ENCODE assay signal across 1 cellular context in the genomic region with DNA sequence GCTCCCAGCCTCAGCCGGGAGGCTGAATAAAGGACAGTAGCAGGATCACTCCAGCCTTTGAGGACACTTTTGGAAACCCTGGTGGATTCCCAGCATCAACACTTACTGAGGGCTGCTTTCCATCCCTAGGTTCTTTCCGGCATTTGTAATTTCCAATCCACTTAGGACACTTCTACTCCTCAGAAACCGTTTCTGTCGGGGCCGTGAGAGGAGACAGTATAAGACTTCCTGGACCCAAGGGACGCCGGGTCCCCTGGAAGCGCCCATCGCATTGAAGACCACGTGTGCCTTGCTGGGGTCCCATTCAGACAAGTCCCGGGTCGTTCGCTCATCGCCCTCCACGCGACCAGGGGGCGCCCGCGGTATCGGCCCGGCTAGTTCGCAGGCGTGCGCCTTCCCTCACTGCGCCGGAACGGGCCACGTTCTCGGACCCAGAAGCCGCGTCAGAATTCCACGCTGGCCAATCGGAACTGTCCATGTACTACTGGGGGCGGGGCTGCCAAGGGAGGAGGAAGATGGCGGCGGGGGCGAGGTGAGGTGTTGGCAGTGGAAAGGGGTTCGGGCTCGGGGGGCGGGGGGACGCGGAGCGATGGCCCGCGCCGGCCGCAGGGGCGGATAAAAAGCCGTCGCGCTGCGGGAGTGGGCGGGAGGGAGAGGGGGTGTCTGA.
TF ChIP-seq lines count a peak whose summit lies in the region.

A gene (plus strand): TSS at position 479 of the 667 bp plus-strand sequence. CDS start 202 bp downstream, outside the sequence.

TF ChIP-seq in HepG2, 621 proteins besides CTCF, POLR2A, EP300 and RAD21 (continued from another document and continues in another):
- TF ChIP-seq, protein P1, sequence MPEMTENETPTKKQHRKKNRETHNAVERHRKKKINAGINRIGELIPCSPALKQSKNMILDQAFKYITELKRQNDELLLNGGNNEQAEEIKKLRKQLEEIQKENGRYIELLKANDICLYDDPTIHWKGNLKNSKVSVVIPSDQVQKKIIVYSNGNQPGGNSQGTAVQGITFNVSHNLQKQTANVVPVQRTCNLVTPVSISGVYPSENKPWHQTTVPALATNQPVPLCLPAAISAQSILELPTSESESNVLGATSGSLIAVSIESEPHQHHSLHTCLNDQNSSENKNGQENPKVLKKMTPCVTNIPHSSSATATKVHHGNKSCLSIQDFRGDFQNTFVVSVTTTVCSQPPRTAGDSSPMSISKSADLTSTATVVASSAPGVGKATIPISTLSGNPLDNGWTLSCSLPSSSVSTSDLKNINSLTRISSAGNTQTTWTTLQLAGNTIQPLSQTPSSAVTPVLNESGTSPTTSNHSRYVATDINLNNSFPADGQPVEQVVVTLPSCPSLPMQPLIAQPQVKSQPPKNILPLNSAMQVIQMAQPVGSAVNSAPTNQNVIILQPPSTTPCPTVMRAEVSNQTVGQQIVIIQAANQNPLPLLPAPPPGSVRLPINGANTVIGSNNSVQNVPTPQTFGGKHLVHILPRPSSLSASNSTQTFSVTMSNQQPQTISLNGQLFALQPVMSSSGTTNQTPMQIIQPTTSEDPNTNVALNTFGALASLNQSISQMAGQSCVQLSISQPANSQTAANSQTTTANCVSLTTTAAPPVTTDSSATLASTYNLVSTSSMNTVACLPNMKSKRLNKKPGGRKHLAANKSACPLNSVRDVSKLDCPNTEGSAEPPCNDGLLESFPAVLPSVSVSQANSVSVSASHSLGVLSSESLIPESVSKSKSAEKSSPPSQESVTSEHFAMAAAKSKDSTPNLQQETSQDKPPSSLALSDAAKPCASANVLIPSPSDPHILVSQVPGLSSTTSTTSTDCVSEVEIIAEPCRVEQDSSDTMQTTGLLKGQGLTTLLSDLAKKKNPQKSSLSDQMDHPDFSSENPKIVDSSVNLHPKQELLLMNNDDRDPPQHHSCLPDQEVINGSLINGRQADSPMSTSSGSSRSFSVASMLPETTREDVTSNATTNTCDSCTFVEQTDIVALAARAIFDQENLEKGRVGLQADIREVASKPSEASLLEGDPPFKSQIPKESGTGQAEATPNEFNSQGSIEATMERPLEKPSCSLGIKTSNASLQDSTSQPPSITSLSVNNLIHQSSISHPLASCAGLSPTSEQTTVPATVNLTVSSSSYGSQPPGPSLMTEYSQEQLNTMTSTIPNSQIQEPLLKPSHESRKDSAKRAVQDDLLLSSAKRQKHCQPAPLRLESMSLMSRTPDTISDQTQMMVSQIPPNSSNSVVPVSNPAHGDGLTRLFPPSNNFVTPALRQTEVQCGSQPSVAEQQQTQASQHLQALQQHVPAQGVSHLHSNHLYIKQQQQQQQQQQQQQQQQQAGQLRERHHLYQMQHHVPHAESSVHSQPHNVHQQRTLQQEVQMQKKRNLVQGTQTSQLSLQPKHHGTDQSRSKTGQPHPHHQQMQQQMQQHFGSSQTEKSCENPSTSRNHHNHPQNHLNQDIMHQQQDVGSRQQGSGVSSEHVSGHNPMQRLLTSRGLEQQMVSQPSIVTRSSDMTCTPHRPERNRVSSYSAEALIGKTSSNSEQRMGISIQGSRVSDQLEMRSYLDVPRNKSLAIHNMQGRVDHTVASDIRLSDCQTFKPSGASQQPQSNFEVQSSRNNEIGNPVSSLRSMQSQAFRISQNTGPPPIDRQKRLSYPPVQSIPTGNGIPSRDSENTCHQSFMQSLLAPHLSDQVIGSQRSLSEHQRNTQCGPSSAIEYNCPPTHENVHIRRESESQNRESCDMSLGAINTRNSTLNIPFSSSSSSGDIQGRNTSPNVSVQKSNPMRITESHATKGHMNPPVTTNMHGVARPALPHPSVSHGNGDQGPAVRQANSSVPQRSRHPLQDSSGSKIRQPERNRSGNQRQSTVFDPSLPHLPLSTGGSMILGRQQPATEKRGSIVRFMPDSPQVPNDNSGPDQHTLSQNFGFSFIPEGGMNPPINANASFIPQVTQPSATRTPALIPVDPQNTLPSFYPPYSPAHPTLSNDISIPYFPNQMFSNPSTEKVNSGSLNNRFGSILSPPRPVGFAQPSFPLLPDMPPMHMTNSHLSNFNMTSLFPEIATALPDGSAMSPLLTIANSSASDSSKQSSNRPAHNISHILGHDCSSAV (CRISPR knock-in tag; IDR thresholded peaks at IDR 0.05; ENCODE audit: borderline replicate concordance): no peak
- TF ChIP-seq ZSCAN31 (CRISPR knock-in tag; IDR thresholded peaks at IDR 0.05; ENCODE audit: low read depth) (peak; percentile 49; the same call in 1 of the 2 replicates), ZNF224 (CRISPR knock-in tag; IDR thresholded peaks at IDR 0.05) (no peak; the same call in none of the 2 replicates), ZNF383 (CRISPR knock-in tag; IDR thresholded peaks at IDR 0.05; ENCODE audit: borderline replicate concordance) (no peak), MIER2 (CRISPR knock-in tag; IDR thresholded peaks at IDR 0.05) (0 out of 2 replicates have a peak, but pooled peaks have one; percentile 52), ZNF205 (CRISPR knock-in tag; IDR thresholded peaks at IDR 0.05) (no peak), SP140L (CRISPR knock-in tag; IDR thresholded peaks at IDR 0.05; ENCODE audit: borderline replicate concordance) (no peak), ZNF292 (CRISPR knock-in tag; IDR thresholded peaks at IDR 0.05; ENCODE audit: borderline replicate concordance, low read depth) (peak; percentile 49; the same call in 1 of the 2 replicates), HDAC6 (IDR thresholded peaks at IDR 0.05; ENCODE audit: low read depth, low read length) (no peak), ZBTB42 (CRISPR knock-in tag; IDR thresholded peaks at IDR 0.05) (peak; percentile 64; the same call in 1 of the 2 replicates), SP1 (IDR thresholded peaks at IDR 0.05) (no peak), SP1 (CRISPR knock-in tag; IDR thresholded peaks at IDR 0.05) (peak; percentile 86), ZFP82 (CRISPR knock-in tag; IDR thresholded peaks at IDR 0.05; ENCODE audit: borderline replicate concordance) (no peak), MXI1 (IDR thresholded peaks at IDR 0.05; ENCODE audit: borderline replicate concordance, low read depth, low read length) (peak; percentile 97), SAP130 (CRISPR knock-in tag; IDR thresholded peaks at IDR 0.05; ENCODE audit: low read depth) (peak; percentile 97), MATR3 (CRISPR knock-in tag; IDR thresholded peaks at IDR 0.05) (no peak), EED (CRISPR knock-in tag; IDR thresholded peaks at IDR 0.05) (no peak), MAFK (conservative IDR thresholded peaks at IDR 0.05 in 1 of 2, IDR thresholded peaks at IDR 0.05 in 1 of 2; ENCODE audit: low read length in 2 of 2) (no peak; a peak in 1 of 4 replicates), SAFB2 (CRISPR knock-in tag; IDR thresholded peaks at IDR 0.05; ENCODE audit: borderline replicate concordance, low read depth) (no peak; the same call in 1 of the 2 replicates), FOXM1 (CRISPR knock-in tag; IDR thresholded peaks at IDR 0.05) (no peak), ZNF619 (CRISPR knock-in tag; IDR thresholded peaks at IDR 0.05) (peak; percentile 99), NRL (CRISPR knock-in tag; IDR thresholded peaks at IDR 0.05; ENCODE audit: borderline replicate concordance) (peak; percentile 78; the same call in 1 of the 2 replicates), SUZ12 (IDR thresholded peaks at IDR 0.05; ENCODE audit: low read depth, low read length) (no peak), ZSCAN25 (CRISPR knock-in tag; IDR thresholded peaks at IDR 0.05) (peak; percentile 57; the same call in 1 of the 2 replicates), NONO (IDR thresholded peaks at IDR 0.05) (no peak), NONO (CRISPR knock-in tag; conservative IDR thresholded peaks at IDR 0.05) (peak; percentile 99), ZNF468 (CRISPR knock-in tag; IDR thresholded peaks at IDR 0.05) (no peak), TCF7L2 (IDR thresholded peaks at IDR 0.05; ENCODE audit: low read depth, low read length) (no peak), TEAD2 (CRISPR knock-in tag; IDR thresholded peaks at IDR 0.05) (no peak), ZNF136 (CRISPR knock-in tag; IDR thresholded peaks at IDR 0.05; ENCODE audit: low read depth) (peak; percentile 85; the same call in 1 of the 2 replicates)
- TF ChIP-seq, protein P2, sequence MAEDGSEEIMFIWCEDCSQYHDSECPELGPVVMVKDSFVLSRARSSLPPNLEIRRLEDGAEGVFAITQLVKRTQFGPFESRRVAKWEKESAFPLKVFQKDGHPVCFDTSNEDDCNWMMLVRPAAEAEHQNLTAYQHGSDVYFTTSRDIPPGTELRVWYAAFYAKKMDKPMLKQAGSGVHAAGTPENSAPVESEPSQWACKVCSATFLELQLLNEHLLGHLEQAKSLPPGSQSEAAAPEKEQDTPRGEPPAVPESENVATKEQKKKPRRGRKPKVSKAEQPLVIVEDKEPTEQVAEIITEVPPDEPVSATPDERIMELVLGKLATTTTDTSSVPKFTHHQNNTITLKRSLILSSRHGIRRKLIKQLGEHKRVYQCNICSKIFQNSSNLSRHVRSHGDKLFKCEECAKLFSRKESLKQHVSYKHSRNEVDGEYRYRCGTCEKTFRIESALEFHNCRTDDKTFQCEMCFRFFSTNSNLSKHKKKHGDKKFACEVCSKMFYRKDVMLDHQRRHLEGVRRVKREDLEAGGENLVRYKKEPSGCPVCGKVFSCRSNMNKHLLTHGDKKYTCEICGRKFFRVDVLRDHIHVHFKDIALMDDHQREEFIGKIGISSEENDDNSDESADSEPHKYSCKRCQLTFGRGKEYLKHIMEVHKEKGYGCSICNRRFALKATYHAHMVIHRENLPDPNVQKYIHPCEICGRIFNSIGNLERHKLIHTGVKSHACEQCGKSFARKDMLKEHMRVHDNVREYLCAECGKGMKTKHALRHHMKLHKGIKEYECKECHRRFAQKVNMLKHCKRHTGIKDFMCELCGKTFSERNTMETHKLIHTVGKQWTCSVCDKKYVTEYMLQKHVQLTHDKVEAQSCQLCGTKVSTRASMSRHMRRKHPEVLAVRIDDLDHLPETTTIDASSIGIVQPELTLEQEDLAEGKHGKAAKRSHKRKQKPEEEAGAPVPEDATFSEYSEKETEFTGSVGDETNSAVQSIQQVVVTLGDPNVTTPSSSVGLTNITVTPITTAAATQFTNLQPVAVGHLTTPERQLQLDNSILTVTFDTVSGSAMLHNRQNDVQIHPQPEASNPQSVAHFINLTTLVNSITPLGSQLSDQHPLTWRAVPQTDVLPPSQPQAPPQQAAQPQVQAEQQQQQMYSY (CRISPR knock-in tag; IDR thresholded peaks at IDR 0.05): no peak
- TF ChIP-seq, protein P3, sequence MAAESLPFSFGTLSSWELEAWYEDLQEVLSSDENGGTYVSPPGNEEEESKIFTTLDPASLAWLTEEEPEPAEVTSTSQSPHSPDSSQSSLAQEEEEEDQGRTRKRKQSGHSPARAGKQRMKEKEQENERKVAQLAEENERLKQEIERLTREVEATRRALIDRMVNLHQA (CRISPR knock-in tag; IDR thresholded peaks at IDR 0.05): no peak
- TF ChIP-seq, protein P4, sequence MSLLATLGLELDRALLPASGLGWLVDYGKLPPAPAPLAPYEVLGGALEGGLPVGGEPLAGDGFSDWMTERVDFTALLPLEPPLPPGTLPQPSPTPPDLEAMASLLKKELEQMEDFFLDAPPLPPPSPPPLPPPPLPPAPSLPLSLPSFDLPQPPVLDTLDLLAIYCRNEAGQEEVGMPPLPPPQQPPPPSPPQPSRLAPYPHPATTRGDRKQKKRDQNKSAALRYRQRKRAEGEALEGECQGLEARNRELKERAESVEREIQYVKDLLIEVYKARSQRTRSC (CRISPR knock-in tag; IDR thresholded peaks at IDR 0.05; ENCODE audit: low read depth): no peak
- TF ChIP-seq, protein P5, sequence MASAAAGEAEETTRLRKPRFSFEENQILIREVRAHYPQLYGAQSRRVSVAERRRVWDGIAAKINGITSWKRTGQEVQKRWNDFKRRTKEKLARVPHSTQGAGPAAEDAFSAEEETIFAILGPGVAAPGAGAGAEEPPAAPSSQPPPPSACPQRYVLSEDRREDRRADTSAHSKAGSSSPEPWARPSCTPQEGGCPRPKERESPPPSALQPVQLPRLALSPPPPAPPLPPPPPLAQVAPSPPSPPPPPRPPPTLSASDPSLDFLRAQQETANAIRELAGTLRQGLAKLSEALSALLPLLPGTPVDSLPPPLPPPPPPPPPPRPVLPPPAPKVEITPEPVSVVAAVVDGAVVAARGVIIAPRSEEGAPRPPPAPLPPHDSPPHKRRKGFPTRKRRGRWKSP (CRISPR knock-in tag; IDR thresholded peaks at IDR 0.05): peak; percentile 94
- TF ChIP-seq, protein P6, sequence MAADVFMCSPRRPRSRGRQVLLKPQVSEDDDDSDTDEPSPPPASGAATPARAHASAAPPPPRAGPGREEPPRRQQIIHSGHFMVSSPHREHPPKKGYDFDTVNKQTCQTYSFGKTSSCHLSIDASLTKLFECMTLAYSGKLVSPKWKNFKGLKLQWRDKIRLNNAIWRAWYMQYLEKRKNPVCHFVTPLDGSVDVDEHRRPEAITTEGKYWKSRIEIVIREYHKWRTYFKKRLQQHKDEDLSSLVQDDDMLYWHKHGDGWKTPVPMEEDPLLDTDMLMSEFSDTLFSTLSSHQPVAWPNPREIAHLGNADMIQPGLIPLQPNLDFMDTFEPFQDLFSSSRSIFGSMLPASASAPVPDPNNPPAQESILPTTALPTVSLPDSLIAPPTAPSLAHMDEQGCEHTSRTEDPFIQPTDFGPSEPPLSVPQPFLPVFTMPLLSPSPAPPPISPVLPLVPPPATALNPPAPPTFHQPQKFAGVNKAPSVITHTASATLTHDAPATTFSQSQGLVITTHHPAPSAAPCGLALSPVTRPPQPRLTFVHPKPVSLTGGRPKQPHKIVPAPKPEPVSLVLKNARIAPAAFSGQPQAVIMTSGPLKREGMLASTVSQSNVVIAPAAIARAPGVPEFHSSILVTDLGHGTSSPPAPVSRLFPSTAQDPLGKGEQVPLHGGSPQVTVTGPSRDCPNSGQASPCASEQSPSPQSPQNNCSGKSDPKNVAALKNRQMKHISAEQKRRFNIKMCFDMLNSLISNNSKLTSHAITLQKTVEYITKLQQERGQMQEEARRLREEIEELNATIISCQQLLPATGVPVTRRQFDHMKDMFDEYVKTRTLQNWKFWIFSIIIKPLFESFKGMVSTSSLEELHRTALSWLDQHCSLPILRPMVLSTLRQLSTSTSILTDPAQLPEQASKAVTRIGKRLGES (CRISPR knock-in tag; IDR thresholded peaks at IDR 0.05; ENCODE audit: borderline replicate concordance): no peak
- TF ChIP-seq, protein P7, sequence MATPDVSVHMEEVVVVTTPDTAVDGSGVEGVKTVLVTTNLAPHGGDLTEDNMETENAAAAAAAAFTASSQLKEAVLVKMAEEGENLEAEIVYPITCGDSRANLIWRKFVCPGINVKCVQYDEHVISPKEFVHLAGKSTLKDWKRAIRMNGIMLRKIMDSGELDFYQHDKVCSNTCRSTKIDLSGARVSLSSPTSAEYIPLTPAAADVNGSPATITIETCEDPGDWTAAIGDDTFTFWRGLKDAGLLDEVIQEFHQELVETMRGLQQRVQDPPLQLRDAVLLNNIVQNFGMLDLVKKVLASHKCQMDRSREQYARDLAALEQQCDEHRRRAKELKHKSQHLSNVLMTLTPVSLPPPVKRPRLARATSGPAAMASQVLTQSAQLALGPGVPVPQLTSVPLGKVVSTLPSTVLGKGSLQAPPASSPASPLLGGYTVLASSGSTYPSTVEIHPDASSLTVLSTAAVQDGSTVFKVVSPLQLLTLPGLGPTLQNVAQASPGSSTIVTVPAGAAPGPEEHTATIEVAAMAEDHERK (CRISPR knock-in tag; IDR thresholded peaks at IDR 0.05; ENCODE audit: low read depth): peak; percentile 98
- TF ChIP-seq, protein P8, sequence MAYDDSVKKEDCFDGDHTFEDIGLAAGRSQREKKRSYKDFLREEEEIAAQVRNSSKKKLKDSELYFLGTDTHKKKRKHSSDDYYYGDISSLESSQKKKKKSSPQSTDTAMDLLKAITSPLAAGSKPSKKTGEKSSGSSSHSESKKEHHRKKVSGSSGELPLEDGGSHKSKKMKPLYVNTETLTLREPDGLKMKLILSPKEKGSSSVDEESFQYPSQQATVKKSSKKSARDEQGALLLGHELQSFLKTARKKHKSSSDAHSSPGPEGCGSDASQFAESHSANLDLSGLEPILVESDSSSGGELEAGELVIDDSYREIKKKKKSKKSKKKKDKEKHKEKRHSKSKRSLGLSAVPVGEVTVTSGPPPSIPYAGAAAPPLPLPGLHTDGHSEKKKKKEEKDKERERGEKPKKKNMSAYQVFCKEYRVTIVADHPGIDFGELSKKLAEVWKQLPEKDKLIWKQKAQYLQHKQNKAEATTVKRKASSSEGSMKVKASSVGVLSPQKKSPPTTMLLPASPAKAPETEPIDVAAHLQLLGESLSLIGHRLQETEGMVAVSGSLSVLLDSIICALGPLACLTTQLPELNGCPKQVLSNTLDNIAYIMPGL (CRISPR knock-in tag; IDR thresholded peaks at IDR 0.05; ENCODE audit: borderline replicate concordance in 1 of 2, low read depth in 1 of 2): peak; percentile 96 to 97
